Comparison of ENCODE assay signal across 16 cellular contexts in the genomic region with DNA sequence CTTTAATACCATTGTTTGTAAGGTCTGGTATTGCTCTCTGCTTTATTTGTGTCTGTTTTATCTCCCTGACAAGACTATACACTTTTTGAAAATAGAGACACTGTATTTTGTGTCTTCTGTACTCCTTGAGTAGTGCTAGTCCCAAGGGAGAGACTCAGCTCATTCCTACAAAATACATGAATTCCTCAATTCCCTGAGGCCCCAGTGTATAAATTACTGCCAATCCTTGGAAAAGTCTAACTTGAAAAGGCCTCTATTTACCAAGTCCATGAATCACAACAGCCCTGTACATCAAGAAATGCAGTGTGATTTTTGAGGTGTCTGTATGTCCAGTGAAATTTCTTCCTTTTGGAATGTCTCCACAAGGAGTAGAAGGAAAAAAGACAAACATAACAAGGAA.
"Had no signal": no experiment of that assay in that cellular context is flagged by ENCODE, and none has a peak within 500 bp of the region (broad histone marks: within the 10 kb centered on the region; RNA-seq: fewer than 3 reads in every experiment).

No MANE protein-coding gene starts in this region.

- H3K36me3 ChIP-seq: heart left ventricle, ovary, sigmoid colon had no signal

- H3K27me3 ChIP-seq: heart left ventricle, ovary, sigmoid colon had no signal

- H3K4me3 ChIP-seq: heart left ventricle, lung, ovary, sigmoid colon had no signal

- H3K27ac ChIP-seq: heart left ventricle, ovary, sigmoid colon had no signal

- DNase-seq: activated CD4-positive, alpha-beta T cell treated with anti-CD3 and anti-CD28 coated beads, Interleukin-2, amount 10 ng/mL, durations not matched to agents 24 days and 14 days; activated CD8-positive, alpha-beta memory T cell treated with anti-CD3 and anti-CD28 coated beads, Interleukin-2, amount 50 U/mL, for 48 hours; activated CD8-positive, alpha-beta T cell treated with anti-CD3 and anti-CD28 coated beads, Interleukin-2, amount 10 ng/mL, durations not matched to agents 7 days and 5 days; activated gamma-delta T cell treated with Interleukin-2 at 50 U/mL for 16 hours; activated naive CD8-positive, alpha-beta T cell treated with anti-CD3 and anti-CD28 coated beads for 36 hours; activated T-cell treated with anti-CD3 and anti-CD28 coated beads, Interleukin-2, amount 50 U/mL, for 72 hours; cerebellar nuclear complex; erythroblast; foreskin melanocyte; heart left ventricle; ovary; sigmoid colon; stimulated activated CD4-positive, alpha-beta T cell treated with anti-CD3 and anti-CD28 coated beads, Interleukin-12 subunit alpha, Interleukin-12 subunit beta, amount 100 ng/mL, for 4 hours; stimulated activated CD4-positive, alpha-beta T cell treated with anti-CD3 and anti-CD28 coated beads, Interleukin-2, amount 100 ng/mL, for 24 hours had no signal

- H3K4me1 ChIP-seq: heart left ventricle, sigmoid colon had no signal

- ATAC-seq: activated CD8-positive, alpha-beta T cell treated with anti-CD3 and anti-CD28 coated beads, Interleukin-2, amount 10 ng/mL, durations not matched to agents 7 days and 5 days; activated T-cell treated with anti-CD3 and anti-CD28 coated beads, Interleukin-2, amount 50 U/mL, for 72 hours; heart left ventricle; WTC11 had no signal

- H3K9me3 ChIP-seq: heart left ventricle, ovary, sigmoid colon had no signal
